In genomic region chr1:177741476-177741875, GRCh38 we compare ENCODE assay signal across 24 cellular contexts.
"Had no signal": no experiment of that assay in that cellular context is flagged by ENCODE, and none has a peak within 500 bp of the region (broad histone marks: within the 10 kb centered on the region; RNA-seq: fewer than 3 reads in every experiment).

No MANE protein-coding gene starts in this region.

- H3K9me3 Mint-ChIP-seq: neural crest cell had no signal

- H3K27me3 ChIP-seq: breast epithelium, stomach, tibial artery, upper lobe of right lung had no signal

- H3K9me3 ChIP-seq: breast epithelium, heart right ventricle, left ventricle myocardium inferior, stomach, tibial artery, upper lobe of right lung had no signal

- H3K27me3 Mint-ChIP-seq: activated CD4-positive, alpha-beta T cell treated with anti-CD3 and anti-CD28 coated beads for 36 hours; progenitor cell of endocrine pancreas; stimulated activated naive B cell treated with anti-CD40 and anti-IgM and Interleukin-4, amounts not matched to agents 10 μg/mL and 1 μg/mL and 100 μg/mL, for 72 hours had no signal

- DNase-seq: activated CD4-positive, alpha-beta T cell treated with anti-CD3 and anti-CD28 coated beads for 36 hours; activated CD4-positive, alpha-beta T cell treated with anti-CD3 and anti-CD28 coated beads, Interleukin-2, amount 50 U/mL, for 4 hours; activated CD4-positive, CD25-positive, alpha-beta regulatory T cell; activated naive CD4-positive, alpha-beta T cell; activated T-cell treated with anti-CD3 and anti-CD28 coated beads for 4 hours; activated T-cell treated with anti-CD3 and anti-CD28 coated beads, Interleukin-2, amount 50 U/mL, for 72 hours; central memory CD4-positive, alpha-beta T cell; heart right ventricle; left ventricle myocardium inferior; midbrain; naive thymus-derived CD8-positive, alpha-beta T cell; retina; stimulated activated CD4-positive, alpha-beta T cell treated with anti-CD3 and anti-CD28 coated beads, Interleukin-15, amount 100 ng/mL, for 24 hours; stimulated activated CD4-positive, alpha-beta T cell treated with anti-CD3 and anti-CD28 coated beads, Interleukin-2, amount 100 ng/mL, for 24 hours; stimulated activated naive B cell treated with anti-CD40 and anti-IgM and Interleukin-4, amounts not matched to agents 10 μg/mL and 1 μg/mL and 100 μg/mL, for 72 hours; stomach; tibial artery; upper lobe of right lung had no signal

- H3K36me3 ChIP-seq: breast epithelium, heart right ventricle, left ventricle myocardium inferior, stomach, tibial artery, upper lobe of right lung had no signal

- H3K36me3 Mint-ChIP-seq: activated naive CD4-positive, alpha-beta T cell treated with anti-CD3 and anti-CD28 coated beads, Interleukin-2, amount 50 U/mL, for 72 hours; naive thymus-derived CD8-positive, alpha-beta T cell; stimulated activated naive B cell treated with anti-CD40 and anti-IgM and Interleukin-4, amounts not matched to agents 10 μg/mL and 1 μg/mL and 100 μg/mL, for 72 hours had no signal

- H3K4me1 Mint-ChIP-seq: activated CD4-positive, alpha-beta T cell treated with anti-CD3 and anti-CD28 coated beads for 36 hours; naive thymus-derived CD8-positive, alpha-beta T cell; neural crest cell; stimulated activated naive B cell treated with anti-CD40 and anti-IgM and Interleukin-4, amounts not matched to agents 10 μg/mL and 1 μg/mL and 100 μg/mL, for 72 hours had no signal

- H3K4me1 ChIP-seq: breast epithelium, heart right ventricle, left ventricle myocardium inferior, stomach, tibial artery, upper lobe of right lung had no signal

- H3K27ac ChIP-seq: breast epithelium, heart right ventricle, left ventricle myocardium inferior, stomach, tibial artery, upper lobe of right lung had no signal

- H3K4me3 Mint-ChIP-seq: activated CD4-positive, alpha-beta T cell treated with anti-CD3 and anti-CD28 coated beads for 36 hours; activated T-cell treated with anti-CD3 and anti-CD28 coated beads, Interleukin-2, amount 50 U/mL, for 72 hours; naive thymus-derived CD8-positive, alpha-beta T cell; neural crest cell; stimulated activated naive B cell treated with anti-CD40 and anti-IgM and Interleukin-4, amounts not matched to agents 10 μg/mL and 1 μg/mL and 100 μg/mL, for 72 hours had no signal

- ATAC-seq: activated CD4-positive, alpha-beta T cell treated with anti-CD3 and anti-CD28 coated beads for 36 hours; activated naive CD4-positive, alpha-beta T cell treated with anti-CD3 and anti-CD28 coated beads, Interleukin-2, amount 50 U/mL, for 72 hours; activated T-cell treated with anti-CD3 and anti-CD28 coated beads, Interleukin-2, amount 50 U/mL, for 72 hours; esophagus mucosa; heart right ventricle; naive thymus-derived CD8-positive, alpha-beta T cell; stimulated activated naive B cell treated with anti-CD40 and anti-IgM and Interleukin-4, amounts not matched to agents 10 μg/mL and 1 μg/mL and 100 μg/mL, for 72 hours; upper lobe of right lung had no signal

- H3K27ac Mint-ChIP-seq: activated CD4-positive, alpha-beta T cell treated with anti-CD3 and anti-CD28 coated beads for 36 hours; activated naive CD4-positive, alpha-beta T cell treated with anti-CD3 and anti-CD28 coated beads, Interleukin-2, amount 50 U/mL, for 72 hours; activated T-cell treated with anti-CD3 and anti-CD28 coated beads, Interleukin-2, amount 50 U/mL, for 72 hours; naive thymus-derived CD8-positive, alpha-beta T cell; progenitor cell of endocrine pancreas; stimulated activated naive B cell treated with anti-CD40 and anti-IgM and Interleukin-4, amounts not matched to agents 10 μg/mL and 1 μg/mL and 100 μg/mL, for 72 hours had no signal

- H3K4me3 ChIP-seq: breast epithelium, heart right ventricle, left ventricle myocardium inferior, lung, stomach, tibial artery, upper lobe of right lung had no signal
